Comparison of ENCODE assay signal across 8 cellular contexts in the genomic region with DNA sequence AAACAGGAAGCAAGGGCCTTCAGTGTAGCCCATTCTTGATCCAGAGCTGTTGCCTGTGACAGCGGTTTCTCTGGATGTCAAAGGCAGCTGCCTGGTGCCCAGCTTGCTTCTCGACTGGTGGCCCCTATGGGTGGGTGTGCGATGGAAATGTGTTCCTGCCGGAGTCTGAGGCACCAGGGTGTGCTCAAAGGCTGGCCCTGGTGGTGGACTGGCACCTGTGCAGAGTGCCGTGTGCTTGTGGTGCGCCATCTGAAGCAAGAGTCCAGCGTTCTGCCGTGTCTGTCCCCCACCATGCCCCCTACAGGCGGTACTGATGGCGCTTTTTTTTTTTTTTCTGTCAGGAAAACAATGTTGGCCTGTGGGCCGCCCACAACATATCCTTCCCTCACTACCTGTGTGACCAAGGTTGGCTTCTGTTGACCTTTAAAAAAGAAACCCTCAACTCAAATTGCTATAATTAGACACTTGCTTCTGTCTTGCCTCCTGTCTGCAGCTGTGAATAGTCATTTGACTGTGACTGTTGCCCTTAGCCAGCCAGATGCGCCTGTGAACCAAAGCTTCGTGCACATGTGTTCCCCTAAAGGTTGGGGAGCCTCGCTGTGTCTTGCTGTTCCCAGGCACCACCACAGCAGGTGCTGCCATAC.
A peak's percentile ranks its signal among the peaks of the same experiment; 100 is the strongest.
DNase-seq lines count a peak whose midpoint lies in the region; TF ChIP-seq lines count a peak whose summit lies in the region.

No MANE protein-coding gene starts in this region.

- peaks cover 28% of the 10 kb centered on the region for H3K36me3 Mint-ChIP-seq in nephron (ENCODE audit: low read depth)

- peaks cover 5% of the 10 kb centered on the region for H3K4me1 Mint-ChIP-seq in nephron

- H3K4me3 ChIP-seq in AG04449 (ENCODE audit: low read depth, low read length) = no peak overlapping the region
- H3K4me3 ChIP-seq in cardiac fibroblast (replicated peaks in 1 of 2; ENCODE audit: low read depth in 2 of 2, low read length in 2 of 2) = no peak overlapping the region

- peak overlapping the region in 1 of 3 experiments; percentile 54 for H3K4me3 Mint-ChIP-seq in nephron

- TF ChIP-seq CTCF in AG04449 (IDR thresholded peaks at IDR 0.05; ENCODE audit: insufficient read depth, low read length, missing control alignments) (peak; percentile 29), cardiac fibroblast (IDR thresholded peaks at IDR 0.05; ENCODE audit: low read depth, low read length) (peak; percentile 46), nephron (IDR thresholded peaks at IDR 0.05; ENCODE audit: unreplicated experiment in 3 of 3) (peak in 2 of 3 experiments; percentile 18 to 34)

- CTCF ChIA-PET in AG04449 (lab: Yijun Ruan, JAX) = interaction anchor here (0.7 to 1.4 kb wide), 6 partner anchors 10 to 141 kb away, joined by 3 to 7 read pairs (median 4); no protein-coding TSS in a partner anchor

- H3K27me3 Mint-ChIP-seq in nephron (ENCODE audit: low read depth) = no peaks in the 10 kb centered on the region

- DNase-seq in AG04449 (ENCODE audit: low read depth, low spot score) = no peak
- peak; percentile 42 for DNase-seq in GM03348 (ENCODE audit: low spot score)
- DNase-seq in NOMO-1 treated with dmso at 0.1 percent for 144 hours (lab: John Stamatoyannopoulos, UW; ENCODE audit: unreplicated experiment) = peak; percentile 30
- peak; percentile 30 to 42 for DNase-seq in cardiac fibroblast (ENCODE audit: low read depth in 2 of 2)
- DNase-seq in NCI-H345 (lab: John Stamatoyannopoulos, UW) = no peak
- DNase-seq in DMS79 treated with DMSO at 0.1 percent for 48 hours (lab: John Stamatoyannopoulos, UW) = no peak
- no peak for DNase-seq in NCI-H128 (lab: John Stamatoyannopoulos, UW; ENCODE audit: unreplicated experiment)

- no peaks in the 10 kb centered on the region for H3K9me3 Mint-ChIP-seq in nephron

- POLR2A ChIA-PET in AG04449 (lab: Yijun Ruan, JAX) = interaction anchor here (1.4 kb wide), 1 partner anchor 31 kb away, joined by 3 read pairs; a partner anchor contains a TSS

- H3K27ac Mint-ChIP-seq in nephron = peak overlapping the region in 1 of 3 experiments; percentile 23

Comparison
In these comparisons a context has a peak if more than half of its experiments do, and no peak if none do; other contexts are left out.
1. DNase-seq: peak in GM03348 (single experiment), NOMO-1 treated with dmso at 0.1 percent for 144 hours (single experiment) and cardiac fibroblast (2 of 2); none in AG04449 (single experiment), NCI-H345 (single experiment), DMS79 treated with DMSO at 0.1 percent for 48 hours (single experiment) and NCI-H128 (single experiment).
2. Peak in every context shown above with its lines, with median percentiles within 50 percentile points of each other: CTCF ChIP-seq.